Comparison of ENCODE assay signal across 11 cellular contexts in the genomic region with DNA sequence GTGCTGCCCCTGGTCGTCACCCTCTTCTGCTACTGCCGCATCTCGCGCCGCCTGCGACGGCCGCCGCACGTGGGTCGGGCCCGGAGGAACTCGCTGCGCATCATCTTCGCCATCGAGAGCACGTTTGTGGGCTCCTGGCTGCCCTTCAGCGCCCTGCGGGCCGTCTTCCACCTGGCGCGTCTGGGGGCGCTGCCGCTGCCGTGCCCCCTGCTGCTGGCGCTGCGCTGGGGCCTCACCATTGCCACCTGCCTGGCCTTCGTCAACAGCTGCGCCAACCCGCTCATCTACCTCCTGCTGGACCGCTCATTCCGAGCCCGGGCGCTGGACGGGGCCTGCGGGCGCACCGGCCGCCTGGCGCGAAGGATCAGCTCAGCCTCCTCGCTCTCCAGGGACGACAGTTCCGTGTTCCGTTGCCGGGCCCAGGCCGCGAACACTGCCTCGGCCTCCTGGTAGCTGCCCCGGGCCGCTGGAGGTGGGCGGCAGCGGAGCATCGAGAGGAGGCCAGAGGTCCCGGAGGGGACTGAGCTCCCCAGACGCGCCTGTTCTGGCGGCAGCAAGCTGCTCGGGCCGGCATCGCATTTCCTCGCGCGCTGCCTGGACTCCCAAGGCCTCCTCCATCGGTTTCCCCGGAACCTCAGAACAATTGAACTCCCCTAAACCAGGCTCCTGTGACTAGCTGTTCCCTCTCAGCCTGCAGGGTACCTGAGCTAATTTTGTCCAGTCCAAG. TPM values are rescaled to one million over a fixed set of nuclear protein-coding genes. Genes with fewer than 3 reads are reported as not detected.
A peak's percentile ranks its signal among the peaks of the same experiment; 100 is the strongest.
DNase-seq lines count a peak whose midpoint lies in the region; ATAC-seq, FAIRE-seq and TF ChIP-seq lines count a peak whose summit lies in the region.
"Had no signal": no experiment of that assay in that cellular context is flagged by ENCODE, and none has a peak within 500 bp of the region (broad histone marks: within the 10 kb centered on the region; RNA-seq: fewer than 3 reads in every experiment).

No MANE protein-coding gene starts in this region.

- H3K9ac ChIP-seq in H1 (replicated peaks in 1 of 4; ENCODE audit: extremely low read depth in 1 of 4, low read depth in 3 of 4, low read length in 3 of 4) = no peak overlapping the region

- FAIRE-seq in H1 (lab: Jason Lieb, UNC) = no peak
- no peak for FAIRE-seq in pancreas (lab: Jason Lieb, UNC)

- no peak overlapping the region for H3K27ac ChIP-seq in H1 (ENCODE audit: low read depth, low read length)
- H3K27ac ChIP-seq in pancreas = no peak overlapping the region
- H3K27ac ChIP-seq: SJSA1 had no signal

- DNase-seq in CD1c-positive myeloid dendritic cell (ENCODE audit: extremely low spot score) (peak; percentile 17), H7 (peak; percentile 54), H1 (ENCODE audit: low read depth in 1 of 2, low spot score in 2 of 2) (peak in 1 of 2 experiments; percentile 53), pancreas (peak in 1 of 6 donors; percentile 58), NCI-H1048 (lab: John Stamatoyannopoulos, UW) (no peak), activated gamma-delta T cell (lab: John Stamatoyannopoulos, UW) (no peak)
- DNase-seq: NCI-H446 had no signal

- H3K4me1 ChIP-seq in H1 (replicated peaks in 1 of 4; ENCODE audit: control insufficient read depth in 3 of 4, insufficient read depth in 4 of 4, low read length in 3 of 4) (peaks cover 0 to 8% (median 4%) of the 10 kb centered on the region in 4 experiments; a peak in 4 of 7 replicates), pancreas (peaks cover 0 to 4% (median 0%) of the 10 kb centered on the region in 3 donors)
- H3K4me1 ChIP-seq: SJSA1 had no signal

- H3K4me3 ChIP-seq in H7 (ENCODE audit: insufficient read depth, low read depth, low read length) = no peak overlapping the region
- no peak overlapping the region for H3K4me3 ChIP-seq in H1 (ENCODE audit: extremely low read depth in 1 of 4, insufficient read depth in 2 of 4, low read depth in 3 of 4, low read length in 4 of 4)
- H3K4me3 ChIP-seq in pancreas = peak overlapping the region in 2 of 4 donors; percentile 10 to 37
- H3K4me3 ChIP-seq: SJSA1 had no signal

- H2AFZ ChIP-seq in H1 (ENCODE audit: low read length) = 0 out of 2 replicates have a peak overlapping the region, but pooled peaks have one; percentile 61

- intact Hi-C loops in pancreas (cut with DNase I) = no loop called here

- no peak overlapping the region for H3K4ac ChIP-seq in H1 (replicated peaks; ENCODE audit: insufficient read length, low read depth, low read length)

- H4K91ac ChIP-seq in H1 (replicated peaks; ENCODE audit: insufficient read length, low read length) = no peak overlapping the region

- 92% methylated on average over 42 of the region's 66 CpGs; no CpG with 5 or more reads in 1 of the 2 experiments for WGBS in H1 (ENCODE audit: extremely low coverage in 1 of 2, insufficient coverage in 1 of 2, insufficient read length in 1 of 2, insufficient replicate concordance in 2 of 2, low coverage in 1 of 2, low lambda C conversion rate in 2 of 2, missing lambda C conversion rate in 1 of 2), 2 experiments
- WGBS in pancreas, 2 donors = 28 to 34% methylated on average over 62 to 66 of the region's 66 CpGs

- no peak overlapping the region for H3K14ac ChIP-seq in H1 (ENCODE audit: insufficient read length)

- H3K23me2 ChIP-seq in H1 (ENCODE audit: low read depth, low read length) = no peaks in the 10 kb centered on the region

- TF ChIP-seq POLR2A in H1 (IDR thresholded peaks at IDR 0.05; ENCODE audit: control extremely low read depth in 1 of 2, low read depth in 2 of 2, low read length in 2 of 2) = no peak

- H2AK5ac ChIP-seq in H1 (ENCODE audit: low read depth, low read length) = no peak overlapping the region

- no peak overlapping the region for H3K18ac ChIP-seq in H1 (ENCODE audit: extremely low read depth, low read length)

- H2BK12ac ChIP-seq in H1 (ENCODE audit: low read depth, low read length) = no peak overlapping the region

- H2BK120ac ChIP-seq in H1 (replicated peaks; ENCODE audit: low read depth, low read length) = no peak overlapping the region

- H2BK20ac ChIP-seq in H1 (ENCODE audit: low read length) = no peak overlapping the region

- no peaks in the 10 kb centered on the region for H3K36me3 ChIP-seq in H7 (replicated peaks; ENCODE audit: control insufficient read depth, insufficient read depth, low read length)
- H3K36me3 ChIP-seq in H1 (ENCODE audit: control insufficient read depth in 2 of 4, insufficient read depth in 4 of 4, low read length in 3 of 4) = no peaks in the 10 kb centered on the region
- H3K36me3 ChIP-seq in pancreas = no peaks in the 10 kb centered on the region
- H3K36me3 ChIP-seq: SJSA1 had no signal

- H2BK5ac ChIP-seq in H1 (ENCODE audit: low read depth, low read length) = no peak overlapping the region

- H2BK15ac ChIP-seq in H1 (ENCODE audit: low read length) = no peak overlapping the region

- ATAC-seq in pancreas (peak in 3 of 4 donors; percentile 12 to 30 (median 19)), HG03280 (IDR thresholded peaks at IDR 0.05; ENCODE audit: unreplicated experiment) (no peak), GM18502 (IDR thresholded peaks at IDR 0.05; ENCODE audit: poor library complexity, unreplicated experiment) (no peak)

- no peaks in the 10 kb centered on the region for H4K20me1 ChIP-seq in H1 (replicated peaks in 1 of 2; ENCODE audit: control insufficient read depth in 1 of 2, insufficient read depth in 2 of 2, low read length in 2 of 2)

- H3K27me3 ChIP-seq in H7 (ENCODE audit: control insufficient read depth, insufficient read depth, low read length) (no peaks in the 10 kb centered on the region), H1 (replicated peaks in 1 of 4; ENCODE audit: control insufficient read depth in 3 of 4, extremely low read depth in 1 of 4, insufficient read depth in 3 of 4, low read length in 3 of 4) (no peaks in the 10 kb centered on the region), pancreas (peaks cover 0 to 20% (median 2%) of the 10 kb centered on the region in 4 donors)
- H3K27me3 ChIP-seq: SJSA1 had no signal

- CTCF ChIA-PET in H1 (lab: Charles Lee; ENCODE audit: partially characterized antibody) = interaction anchor here (0.9 to 1.9 kb wide), 2 partner anchors 17 to 62 kb away, joined by 3 to 9 read pairs; no protein-coding TSS in a partner anchor

- no peak overlapping the region for H3K4me2 ChIP-seq in H1 (ENCODE audit: insufficient read depth in 1 of 2, low read depth in 2 of 2, low read length in 2 of 2)

- TF ChIP-seq RAD21 in H1 (IDR thresholded peaks at IDR 0.05 in 1 of 2, conservative IDR thresholded peaks at IDR 0.05 in 1 of 2; ENCODE audit: low read depth in 2 of 2, low read length in 2 of 2) = no peak

- H3K23ac ChIP-seq in H1 (ENCODE audit: insufficient read length) = no peak overlapping the region

- TF ChIP-seq CTCF in H1 (IDR thresholded peaks at IDR 0.05; ENCODE audit: control extremely low read depth in 1 of 3, insufficient read depth in 1 of 3, low read depth in 1 of 3, low read length in 3 of 3) (no peak), pancreas (IDR thresholded peaks at IDR 0.05) (no peak)

- H3K79me1 ChIP-seq in H1 (ENCODE audit: low read depth, low read length) = no peaks in the 10 kb centered on the region

- H4K8ac ChIP-seq in H1 (ENCODE audit: extremely low read depth, insufficient read depth, low read length) = peak overlapping the region; percentile 70

- no peak overlapping the region for H4K5ac ChIP-seq in H1 (ENCODE audit: insufficient read length, low read depth, low read length)

- TF ChIP-seq EP300 in H1 (IDR thresholded peaks at IDR 0.05; ENCODE audit: borderline replicate concordance in 1 of 2, low read depth in 2 of 2, low read length in 2 of 2) = no peak

- POLR2A ChIA-PET in H1 (lab: Charles Lee; ENCODE audit: partially characterized antibody) = interaction anchor here (0.7 to 3.1 kb wide), 5 partner anchors 9 to 26 kb away, joined by 3 to 31 read pairs (median 3); partner anchors contain the start of gene INAVA

- no peak overlapping the region for H3K56ac ChIP-seq in H1 (replicated peaks; ENCODE audit: insufficient read length, low read depth, low read length)

- no peaks in the 10 kb centered on the region for H3K79me2 ChIP-seq in H1 (ENCODE audit: control insufficient read depth in 1 of 2, insufficient read depth in 2 of 2, low read length in 2 of 2)

- H3K9me3 ChIP-seq in H1 (ENCODE audit: insufficient read depth in 2 of 2, low read depth in 1 of 2, low read length in 1 of 2) (no peaks in the 10 kb centered on the region), pancreas (no peaks in the 10 kb centered on the region)
- H3K9me3 ChIP-seq: SJSA1 had no signal

TF ChIP-seq in H1, 55 proteins besides CTCF, POLR2A, EP300 and RAD21:
- TF ChIP-seq PHF8 (conservative IDR thresholded peaks at IDR 0.05; ENCODE audit: low read depth, low read length) (no peak), CHD2 (IDR thresholded peaks at IDR 0.05; ENCODE audit: low read length) (no peak)

RNA-seq across cellular contexts. Expression of gene GPR25, which starts 1.1 kb away (rescaled TPM):
- not detected in 2 replicates for total RNA-seq in H7 (2014; rRNA removed; shearing (Covaris generic))
- total RNA-seq in H1 (2021; fragmentation: NEBNext Ultra II Directional; extraction: Animal tissue kit (Norgen Biotek cat#: 25700)) = not detected in 2 replicates
- polyA plus RNA-seq in H1 (2011; rRNA removed) (not detected in 2 replicates), pancreas (not detected)
- polyA plus RNA-seq in H1 (2011; cell fraction: cytosol; rRNA removed) = not detected
- polyA plus RNA-seq in H1 (2011; cell fraction: nucleus; rRNA removed) = not detected
- polyA plus RNA-seq in H1 (2012, experiment 1 of 2) = not detected in 4 replicates
- polyA plus RNA-seq in H1 (2012, experiment 2 of 2) = not detected
- not detected for polyA plus RNA-seq in H1 (2013, experiment 1 of 2)
- 0.04 TPM for polyA plus RNA-seq in H1 (2013, experiment 2 of 2)
- not detected in 2 replicates for polyA minus RNA-seq in H1 (2011; rRNA and poly(A)+ RNA removed)
- polyA minus RNA-seq in H1 (2011; cell fraction: cytosol; rRNA and poly(A)+ RNA removed) = not detected
- not detected for polyA minus RNA-seq in H1 (2011; cell fraction: nucleus; rRNA and poly(A)+ RNA removed)
- under 1 TPM in 1 of 6 donors, not detected in 5; 0.31 TPM for total RNA-seq in pancreas
- total RNA-seq: myocyte, SJSA1 had no signal

RNA-seq across cellular contexts. Expression of gene INAVA, which starts 20.9 kb away (rescaled TPM):
- 44.5 and 53.8 TPM in 2 replicates for total RNA-seq in H7 (2014; rRNA removed; shearing (Covaris generic))
- total RNA-seq in H1 (2021; fragmentation: NEBNext Ultra II Directional; extraction: Animal tissue kit (Norgen Biotek cat#: 25700)) = 43.4 and 46.8 TPM in 2 replicates
- polyA plus RNA-seq in H1 (2011; rRNA removed) (49.3 and 77.0 TPM in 2 replicates), pancreas (10 to 100 TPM; 13.1 to 17.8 TPM)
- polyA plus RNA-seq in H1 (2011; cell fraction: cytosol; rRNA removed) = 36.0 TPM
- 88.4 TPM for polyA plus RNA-seq in H1 (2011; cell fraction: nucleus; rRNA removed)
- polyA plus RNA-seq in H1 (2012, experiment 1 of 2) = 33.1 to 43.8 TPM (median 39.6 TPM) in 4 replicates
- polyA plus RNA-seq in H1 (2012, experiment 2 of 2) = 37.6 TPM
- 31.6 TPM for polyA plus RNA-seq in H1 (2013, experiment 1 of 2)
- polyA plus RNA-seq in H1 (2013, experiment 2 of 2) = 29.9 TPM
- 22.7 and 25.3 TPM in 2 replicates for polyA minus RNA-seq in H1 (2011; rRNA and poly(A)+ RNA removed)
- 26.8 TPM for polyA minus RNA-seq in H1 (2011; cell fraction: cytosol; rRNA and poly(A)+ RNA removed)
- 26.7 TPM for polyA minus RNA-seq in H1 (2011; cell fraction: nucleus; rRNA and poly(A)+ RNA removed)
- total RNA-seq in pancreas = 10 to 100 TPM in 4 of 6 donors, 1 to 10 TPM in 2; 5.0 to 26.6 (median 12.9) TPM

Comparison
In these comparisons a context has a peak if more than half of its experiments do, and no peak if none do; other contexts are left out.
1. DNase-seq: peak in CD1c-positive myeloid dendritic cell (single experiment) and H7 (single experiment); none in NCI-H1048 (single experiment) and activated gamma-delta T cell (single experiment).
2. ATAC-seq: peak in pancreas (3 of 4); none in HG03280 (single experiment) and GM18502 (single experiment).